ENCODE assay signal across 8 cellular contexts in genomic region chr4:113052379-113052951, GRCh38. TPM values are rescaled to one million over a fixed set of nuclear protein-coding genes. Genes with fewer than 3 reads are reported as not detected.
DNase-seq lines count a peak whose midpoint lies in the region; ATAC-seq and TF ChIP-seq lines count a peak whose summit lies in the region.

No MANE protein-coding gene starts in this region.

- no peak overlapping the region for H3K9ac ChIP-seq in mesendoderm (ENCODE audit: low read length)

- no peaks in the 10 kb centered on the region for H3K9me3 ChIP-seq in adrenal gland (replicated peaks in 1 of 3)

- H3K4me2 ChIP-seq in mesendoderm (ENCODE audit: low read length), result no peak overlapping the region

- H3K79me1 ChIP-seq in mesendoderm (ENCODE audit: low read length), result no peaks in the 10 kb centered on the region

- ATAC-seq in GM19438 (IDR thresholded peaks at IDR 0.05; ENCODE audit: low read depth, unreplicated experiment) (peak; percentile 62), HG03469 (IDR thresholded peaks at IDR 0.05; ENCODE audit: unreplicated experiment) (peak; percentile 72), Right ventricle myocardium inferior (no peak)

- H3K56ac ChIP-seq in mesendoderm (ENCODE audit: low read length), result no peak overlapping the region

- TF ChIP-seq CTCF in astrocyte of the spinal cord (IDR thresholded peaks at IDR 0.05; ENCODE audit: low read depth, low read length) (no peak), adrenal gland (IDR thresholded peaks at IDR 0.05) (no peak)

- TF ChIP-seq POLR2A in adrenal gland (IDR thresholded peaks at IDR 0.05), result no peak

- H3K23ac ChIP-seq in mesendoderm (ENCODE audit: low read length), result no peak overlapping the region

- H2BK120ac ChIP-seq in mesendoderm (ENCODE audit: low read depth, low read length), result no peak overlapping the region

- no peaks in the 10 kb centered on the region for H3K79me2 ChIP-seq in mesendoderm (ENCODE audit: control insufficient read depth, insufficient read depth, low read length)

- H3K27me3 ChIP-seq in adrenal gland (no peaks in the 10 kb centered on the region), mesendoderm (ENCODE audit: insufficient read depth, low read length, poor library complexity) (no peaks in the 10 kb centered on the region)

- no peak overlapping the region for H2AK5ac ChIP-seq in mesendoderm (ENCODE audit: low read length)

- intact Hi-C loops in Right ventricle myocardium inferior (cut with DNase I) (no loop called here), adrenal gland (cut with DNase I) (no loop called here)

- H2BK5ac ChIP-seq in mesendoderm (ENCODE audit: low read length), result no peak overlapping the region

- H2BK15ac ChIP-seq in mesendoderm (replicated peaks; ENCODE audit: low read depth), result no peak overlapping the region

- no peak overlapping the region for H3K4ac ChIP-seq in mesendoderm (ENCODE audit: low read depth, low read length)

- in situ Hi-C loops in Caki2 (cut with HindIII; ENCODE audit: low pct_unique_long_range_greater_than_20kb, low sequenced_read_pairs), result no loop called here
- in situ Hi-C loops in astrocyte of the spinal cord (cut with HindIII; ENCODE audit: low sequenced_read_pairs), result no loop called here

- H3K18ac ChIP-seq in mesendoderm (ENCODE audit: low read length), result no peak overlapping the region

- DNase-seq in Caki2 (ENCODE audit: low read depth), result peak; percentile 60
- DNase-seq in astrocyte of the spinal cord (ENCODE audit: low read depth, low spot score), result peak; percentile 86
- DNase-seq in T-helper 9 cell, result no peak
- no peak for DNase-seq in Right ventricle myocardium inferior (ENCODE audit: missing footprints)
- no peak for DNase-seq in adrenal gland
- DNase-seq in mesendoderm, result no peak

- H3K36me3 ChIP-seq in adrenal gland (replicated peaks in 1 of 2), result no peaks in the 10 kb centered on the region
- H3K36me3 ChIP-seq in mesendoderm (ENCODE audit: control insufficient read depth, insufficient read depth, low read length), result no peaks in the 10 kb centered on the region

- H3K27ac ChIP-seq in adrenal gland (no peak overlapping the region), mesendoderm (ENCODE audit: low read depth, low read length) (no peak overlapping the region)

- 81 to 93% (median 87%) methylated on average over 9 of the region's 9 CpGs for WGBS in adrenal gland, 4 donors
- no CpG with 5 or more reads among the region's 9 CpGs for WGBS in mesendoderm (ENCODE audit: extremely low coverage, insufficient coverage, low lambda C conversion rate)

- H3K4me3 ChIP-seq in astrocyte of the spinal cord (ENCODE audit: low read depth, low read length) (no peak overlapping the region), adrenal gland (no peak overlapping the region), mesendoderm (ENCODE audit: low read length) (no peak overlapping the region)

- H4K8ac ChIP-seq in mesendoderm (ENCODE audit: low read depth, low read length), result no peak overlapping the region

- H3K4me1 ChIP-seq in adrenal gland (replicated peaks in 1 of 2) (no peaks in the 10 kb centered on the region), mesendoderm (ENCODE audit: control insufficient read depth, low read depth, low read length) (no peaks in the 10 kb centered on the region)

- no peak overlapping the region for H4K5ac ChIP-seq in mesendoderm (ENCODE audit: low read length)

RNA-seq across cellular contexts. Expression of gene ANK2, which starts 3.0 kb away (rescaled TPM):
- total RNA-seq in Caki2 (2014; rRNA removed; shearing (Covaris generic); ENCODE audit: low replicate concordance), result 8.3 and 11.1 TPM in 2 replicates
- total RNA-seq in Right ventricle myocardium inferior, result 284 TPM
- total RNA-seq in adrenal gland, result 100 to 1,000 TPM in 1 of 8 donors, 10 to 100 TPM in 7; 27.1 to 229 (median 60.1) TPM
- polyA plus RNA-seq in adrenal gland, result 10 to 100 TPM in 2 of 3 donors, 1 to 10 TPM in 1; 6.5 to 21.2 (median 14.2) TPM
- 17.9 TPM for polyA plus RNA-seq in mesendoderm (2013, experiment 1 of 2)
- 16.8 TPM for polyA plus RNA-seq in mesendoderm (2013, experiment 2 of 2)

Comparison
In these comparisons a context has a peak if more than half of its experiments do, and no peak if none do; other contexts are left out.
1. DNase-seq: peak in Caki2 (single experiment) and astrocyte of the spinal cord (single experiment); none in T-helper 9 cell (single experiment), Right ventricle myocardium inferior (single experiment), adrenal gland (0 of 7) and mesendoderm (single experiment).